In the genomic region with DNA sequence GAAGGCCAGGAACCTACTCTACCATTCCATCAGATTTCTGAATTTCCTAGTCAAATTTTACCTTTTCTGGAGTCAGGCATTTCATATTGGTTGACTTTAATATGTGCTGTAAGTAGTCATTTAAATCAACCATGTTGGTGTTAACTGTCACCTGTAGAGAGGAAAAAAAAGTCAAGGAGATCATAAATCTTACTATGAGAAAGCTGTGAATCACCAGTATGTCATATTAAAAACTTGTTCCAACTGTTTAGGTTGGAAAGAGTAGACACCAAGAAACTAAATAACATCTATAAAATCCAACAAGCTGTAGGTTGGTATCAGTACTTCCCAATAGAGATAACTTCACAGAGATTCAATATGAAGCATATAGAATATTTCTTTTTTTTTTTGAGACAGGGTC, we compare ENCODE assay signal across 26 cellular contexts.
"Had no signal": no experiment of that assay in that cellular context is flagged by ENCODE, and none has a peak within 500 bp of the region (broad histone marks: within the 10 kb centered on the region; RNA-seq: fewer than 3 reads in every experiment).

No MANE protein-coding gene starts in this region.

- H3K4me3 Mint-ChIP-seq: activated CD8-positive, alpha-beta T cell treated with anti-CD3 and anti-CD28 coated beads for 36 hours; activated naive CD4-positive, alpha-beta T cell treated with anti-CD3 and anti-CD28 coated beads, Interleukin-2, amount 10 ng/mL, durations not matched to agents 7 days and 5 days; activated T-cell treated with anti-CD3 and anti-CD28 coated beads, Interleukin-2, amount 50 U/mL, for 4 hours; brain had no signal

- H3K4me3 ChIP-seq: cardiac muscle cell, SJCRH30 had no signal

- FAIRE-seq: astrocyte had no signal

- H3K27me3 ChIP-seq: cardiac muscle cell, SJCRH30 had no signal

- H3K9me3 Mint-ChIP-seq: activated CD8-positive, alpha-beta T cell treated with anti-CD3 and anti-CD28 coated beads for 36 hours; activated naive CD4-positive, alpha-beta T cell treated with anti-CD3 and anti-CD28 coated beads, Interleukin-2, amount 10 ng/mL, durations not matched to agents 7 days and 5 days; activated T-cell treated with anti-CD3 and anti-CD28 coated beads, Interleukin-2, amount 50 U/mL, for 4 hours; activated T-helper 2 cell treated with anti-CD3 and anti-CD28 coated beads, Interferon-gamma antibody, Interleukin-2, Interleukin-4, amounts not matched to agents 10 μg/mL and 5 μg/mL and 100 μg/mL, durations not matched to agents 14 hours and 24 hours and 36 hours; brain had no signal

- H3K4me1 Mint-ChIP-seq: activated naive CD4-positive, alpha-beta T cell treated with anti-CD3 and anti-CD28 coated beads, Interleukin-2, amount 10 ng/mL, durations not matched to agents 7 days and 5 days; brain had no signal

- H3K27me3 Mint-ChIP-seq: activated CD8-positive, alpha-beta T cell treated with anti-CD3 and anti-CD28 coated beads for 36 hours; activated naive CD4-positive, alpha-beta T cell treated with anti-CD3 and anti-CD28 coated beads, Interleukin-2, amount 10 ng/mL, durations not matched to agents 7 days and 5 days; brain had no signal

- H3K4me1 ChIP-seq: SJCRH30 had no signal

- H3K9me3 ChIP-seq: SJCRH30 had no signal

- DNase-seq: activated CD4-positive, CD25-positive, alpha-beta regulatory T cell; activated CD8-positive, alpha-beta T cell treated with anti-CD3 and anti-CD28 coated beads for 36 hours; activated gamma-delta T cell treated with Interleukin-2 at 50 U/mL for 16 hours; activated naive CD4-positive, alpha-beta T cell treated with anti-CD3 and anti-CD28 coated beads, Interleukin-2, amount 10 ng/mL, durations not matched to agents 7 days and 5 days; activated T-cell treated with anti-CD3 and anti-CD28 coated beads, Interleukin-2, amount 50 U/mL, for 4 hours; amygdala; IMR-90; Kasumi-1; KBM-7; NCI-H1105 treated with DMSO at 0.1 percent for 48 hours; NCI-H1436 treated with DMSO at 0.1 percent for 48 hours; NCI-H187 treated with DMSO at 0.1 percent for 48 hours; NCI-H2081 treated with DMSO at 0.1 percent for 48 hours; NCI-H2171; NCI-H226; NCI-H526; NCI-H82; Right ventricle myocardium superior; SJCRH30 had no signal

- H3K27ac ChIP-seq: cardiac muscle cell, RWPE1, SJCRH30, VCaP had no signal

- ATAC-seq: activated CD8-positive, alpha-beta T cell treated with anti-CD3 and anti-CD28 coated beads for 36 hours; activated T-cell treated with anti-CD3 and anti-CD28 coated beads, Interleukin-2, amount 50 U/mL, for 4 hours; Panc1 had no signal

- H3K27ac Mint-ChIP-seq: activated naive CD4-positive, alpha-beta T cell treated with anti-CD3 and anti-CD28 coated beads, Interleukin-2, amount 10 ng/mL, durations not matched to agents 7 days and 5 days; activated T-helper 2 cell treated with anti-CD3 and anti-CD28 coated beads, Interferon-gamma antibody, Interleukin-2, Interleukin-4, amounts not matched to agents 10 μg/mL and 5 μg/mL and 100 μg/mL, durations not matched to agents 14 hours and 24 hours and 36 hours; brain had no signal
